8 cellular contexts compared by ENCODE assay signal in the genomic region with DNA sequence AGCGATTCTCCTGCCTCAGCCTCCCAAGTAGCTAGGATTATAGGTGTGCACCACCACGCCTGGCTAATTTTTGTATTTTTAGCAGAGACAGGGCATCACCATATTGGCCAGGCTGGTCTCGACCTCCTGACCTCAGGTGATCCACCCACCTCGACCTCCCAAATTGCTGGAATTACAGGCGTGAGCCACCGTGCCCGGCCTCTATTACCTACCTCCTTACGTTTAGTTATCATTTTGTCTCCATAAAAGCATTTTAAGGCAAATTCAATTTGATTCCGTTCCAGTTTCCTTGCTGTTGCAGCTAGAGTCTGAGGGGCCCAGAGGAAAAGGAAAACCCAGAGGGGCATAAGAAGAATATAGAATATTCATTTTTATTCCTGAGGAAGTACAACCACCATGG. TPM values are rescaled to one million over a fixed set of nuclear protein-coding genes. Genes with fewer than 3 reads are reported as not detected.
A peak's percentile ranks its signal among the peaks of the same experiment; 100 is the strongest.
DNase-seq lines count a peak whose midpoint lies in the region; ATAC-seq and TF ChIP-seq lines count a peak whose summit lies in the region.

No MANE protein-coding gene starts in this region.

- TF ChIP-seq CTCF in brain microvascular endothelial cell (IDR thresholded peaks at IDR 0.05; ENCODE audit: low read depth, low read length, missing control alignments) (no peak), mesothelial cell of epicardium (IDR thresholded peaks at IDR 0.05; ENCODE audit: unreplicated experiment) (no peak), GM10266 (IDR thresholded peaks at IDR 0.05; ENCODE audit: control insufficient read depth, insufficient read depth, low read depth, missing control alignments) (no peak)

- H3K36me3 ChIP-seq in brain microvascular endothelial cell (replicated peaks), result no peaks in the 10 kb centered on the region
- H3K36me3 ChIP-seq in urinary bladder (ENCODE audit: insufficient read depth), result no peaks in the 10 kb centered on the region

- no peaks in the 10 kb centered on the region for H3K27me3 ChIP-seq in brain microvascular endothelial cell (replicated peaks)

- H3K4me3 Mint-ChIP-seq in activated naive CD4-positive, alpha-beta T cell treated with anti-CD3 and anti-CD28 coated beads, Interleukin-2, amount 50 U/mL, for 24 hours, result peak overlapping the region; percentile 100
- peak overlapping the region; percentile 100 for H3K4me3 Mint-ChIP-seq in mesothelial cell of epicardium

- H3K36me3 Mint-ChIP-seq in activated naive CD4-positive, alpha-beta T cell treated with anti-CD3 and anti-CD28 coated beads, Interleukin-2, amount 50 U/mL, for 24 hours, result peaks cover 16% of the 10 kb centered on the region
- no peaks in the 10 kb centered on the region for H3K36me3 Mint-ChIP-seq in mesothelial cell of epicardium

- peaks cover 44% of the 10 kb centered on the region for H3K4me1 Mint-ChIP-seq in activated naive CD4-positive, alpha-beta T cell treated with anti-CD3 and anti-CD28 coated beads, Interleukin-2, amount 50 U/mL, for 24 hours
- H3K4me1 Mint-ChIP-seq in mesothelial cell of epicardium, result peaks cover 29% of the 10 kb centered on the region

- peak overlapping the region; percentile 45 for H3K27ac ChIP-seq in brain microvascular endothelial cell
- H3K27ac ChIP-seq in urinary bladder (ENCODE audit: low read depth), result no peak overlapping the region

- H3K27ac Mint-ChIP-seq in activated naive CD4-positive, alpha-beta T cell treated with anti-CD3 and anti-CD28 coated beads, Interleukin-2, amount 50 U/mL, for 24 hours, result peak overlapping the region; percentile 99
- peak overlapping the region; percentile 100 for H3K27ac Mint-ChIP-seq in mesothelial cell of epicardium

- no peak for DNase-seq in activated naive CD4-positive, alpha-beta T cell (lab: John Stamatoyannopoulos, UW)
- DNase-seq in brain microvascular endothelial cell (no peak), mesothelial cell of epicardium (ENCODE audit: low spot score in 2 of 2, unreplicated experiment in 2 of 2) (no peak), GM10266 (ENCODE audit: extremely low spot score) (no peak), NCI-H1048 (lab: John Stamatoyannopoulos, UW) (no peak)

- no peak for ATAC-seq in HG03196 (IDR thresholded peaks at IDR 0.05; ENCODE audit: unreplicated experiment)

- 73% methylated on average over 9 of the region's 9 CpGs for WGBS in urinary bladder

- no peaks in the 10 kb centered on the region for H3K9me3 Mint-ChIP-seq in activated naive CD4-positive, alpha-beta T cell treated with anti-CD3 and anti-CD28 coated beads, Interleukin-2, amount 50 U/mL, for 24 hours
- H3K9me3 Mint-ChIP-seq in mesothelial cell of epicardium, result no peaks in the 10 kb centered on the region

- in situ Hi-C loops in brain microvascular endothelial cell (cut with HindIII; ENCODE audit: low pct_ligation_motif_present, low sequenced_read_pairs), result no loop called here

- H3K27me3 Mint-ChIP-seq in activated naive CD4-positive, alpha-beta T cell treated with anti-CD3 and anti-CD28 coated beads, Interleukin-2, amount 50 U/mL, for 24 hours, result no peaks in the 10 kb centered on the region
- H3K27me3 Mint-ChIP-seq in mesothelial cell of epicardium (ENCODE audit: low read depth), result no peaks in the 10 kb centered on the region

- no peaks in the 10 kb centered on the region for H3K4me1 ChIP-seq in urinary bladder (ENCODE audit: insufficient read depth)

- H3K4me3 ChIP-seq in brain microvascular endothelial cell (ENCODE audit: low read depth, low read length) (peak overlapping the region; percentile 46), urinary bladder (ENCODE audit: low read depth, low read length) (peak overlapping the region; percentile 30)

RNA-seq across cellular contexts. Expression of a gene that starts 0.6 kb away (rescaled TPM):
- total RNA-seq in mesothelial cell of epicardium (31.2 to 38.5 TPM (median 37.8 TPM) in 3 replicates), urinary bladder (28.1 TPM)
- 15.9 TPM for polyA plus RNA-seq in urinary bladder
